Comparison of ENCODE assay signal across 23 cellular contexts in the genomic region with DNA sequence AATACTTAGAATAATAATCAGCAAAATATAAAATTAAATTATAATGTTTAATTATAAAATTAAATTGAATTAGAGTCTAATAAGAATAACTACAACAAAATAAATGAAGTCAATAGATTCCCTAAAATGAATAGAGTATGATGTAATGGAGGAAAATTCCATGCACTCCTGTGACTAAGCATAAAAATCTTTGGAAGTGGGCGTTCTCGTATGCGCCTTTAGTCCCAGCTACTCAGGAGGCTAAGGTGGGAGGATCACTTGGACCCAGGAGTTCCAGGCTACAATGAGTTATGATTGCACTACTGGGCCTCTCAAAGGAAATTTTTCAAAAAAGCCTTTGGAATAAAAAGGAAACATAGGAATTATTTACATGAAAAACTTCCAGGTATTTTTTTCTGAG.
"Had no signal": no experiment of that assay in that cellular context is flagged by ENCODE, and none has a peak within 500 bp of the region (broad histone marks: within the 10 kb centered on the region; RNA-seq: fewer than 3 reads in every experiment).

No MANE protein-coding gene starts in this region.

- DNase-seq: activated B cell treated with CpG ODN at 0.5 μM for 24 hours; activated CD4-positive, alpha-beta memory T cell treated with anti-CD3 and anti-CD28 coated beads for 36 hours; activated CD4-positive, alpha-beta T cell treated with anti-CD3 and anti-CD28 coated beads for 1 hour; activated CD4-positive, alpha-beta T cell treated with anti-CD3 and anti-CD28 coated beads, Interleukin-2, amount 10 ng/mL, durations not matched to agents 7 days and 5 days; activated CD8-positive, alpha-beta memory T cell treated with anti-CD3 and anti-CD28 coated beads for 24 hours; activated naive CD4-positive, alpha-beta T cell treated with anti-CD3 and anti-CD28 coated beads, Interleukin-2, amount 50 U/mL, for 16 hours; activated naive CD8-positive, alpha-beta T cell treated with anti-CD3 and anti-CD28 coated beads, Interleukin-2, amount 10 ng/mL, durations not matched to agents 7 days and 5 days; activated T-cell treated with anti-CD3 and anti-CD28 coated beads, Interleukin-2, amount 50 U/mL, for 72 hours; adrenal gland; anterior cingulate cortex; body of pancreas; MG63; MV-4-11; NCI-H1092 treated with DMSO at 0.1 percent for 48 hours; NCI-H1417 treated with DMSO at 0.1 percent for 48 hours; NCI-H1694; NCI-H2029; NCI-H2107; NCI-H2171 treated with DMSO at 0.1 percent for 48 hours; NCI-H524; Peyer's patch; SHP77 treated with DMSO at 0.1 percent for 48 hours had no signal

- FAIRE-seq: bronchial epithelial cell had no signal
